8 cellular contexts compared by ENCODE assay signal in genomic region chr14:55128386-55129085, GRCh38. TPM values are rescaled to one million over a fixed set of nuclear protein-coding genes. Genes with fewer than 3 reads are reported as not detected.
DNase-seq lines count a peak whose midpoint lies in the region; ATAC-seq and TF ChIP-seq lines count a peak whose summit lies in the region.
"Had no signal": no experiment of that assay in that cellular context is flagged by ENCODE, and none has a peak within 500 bp of the region (broad histone marks: within the 10 kb centered on the region; RNA-seq: fewer than 3 reads in every experiment).

No MANE protein-coding gene starts in this region.

- H3K9me3 Mint-ChIP-seq in HFFc6 = no peaks in the 10 kb centered on the region
- no peaks in the 10 kb centered on the region for H3K9me3 Mint-ChIP-seq in activated T-helper 17 cell treated with anti-CD3 and anti-CD28 coated beads, Interleukin-2, amount 50 U/mL, for 72 hours
- H3K9me3 Mint-ChIP-seq in stimulated activated naive CD8-positive, alpha-beta T cell treated with anti-CD3 and anti-CD28 coated beads, Interleukin-15, amount 100 ng/mL, for 72 hours = no peaks in the 10 kb centered on the region

- H3K27ac ChIP-seq in iPS-20b (ENCODE audit: low read length) = no peak overlapping the region

- H3K4me3 Mint-ChIP-seq in HFFc6 = peak overlapping the region; percentile 75
- peak overlapping the region; percentile 70 for H3K4me3 Mint-ChIP-seq in activated T-helper 17 cell treated with anti-CD3 and anti-CD28 coated beads, Interleukin-2, amount 50 U/mL, for 72 hours
- peak overlapping the region; percentile 78 to 81 for H3K4me3 Mint-ChIP-seq in stimulated activated naive CD8-positive, alpha-beta T cell treated with anti-CD3 and anti-CD28 coated beads, Interleukin-15, amount 100 ng/mL, for 72 hours

- no peak for TF ChIP-seq CTCF in HFFc6 (IDR thresholded peaks at IDR 0.05)

- H3K9ac ChIP-seq in iPS-20b (ENCODE audit: low read depth, low read length) = no peak overlapping the region

- peaks cover 66% of the 10 kb centered on the region for H3K4me1 Mint-ChIP-seq in HFFc6 (ENCODE audit: low read depth)
- H3K4me1 Mint-ChIP-seq in activated T-helper 17 cell treated with anti-CD3 and anti-CD28 coated beads, Interleukin-2, amount 50 U/mL, for 72 hours = peaks cover 24% of the 10 kb centered on the region
- peaks cover 24% of the 10 kb centered on the region for H3K4me1 Mint-ChIP-seq in stimulated activated naive CD8-positive, alpha-beta T cell treated with anti-CD3 and anti-CD28 coated beads, Interleukin-15, amount 100 ng/mL, for 72 hours

- ATAC-seq in activated T-helper 17 cell treated with anti-CD3 and anti-CD28 coated beads, Interleukin-2, amount 50 U/mL, for 72 hours (replicated peaks) = no peak
- no peak for ATAC-seq in stimulated activated naive CD8-positive, alpha-beta T cell treated with anti-CD3 and anti-CD28 coated beads, Interleukin-15, amount 100 ng/mL, for 72 hours
- ATAC-seq in GM18858 (IDR thresholded peaks at IDR 0.05; ENCODE audit: unreplicated experiment) = no peak

- DNase-seq in HFFc6 (no peak), NCI-H1048 (lab: John Stamatoyannopoulos, UW) (no peak), A172 (ENCODE audit: low spot score) (no peak)
- no peak for DNase-seq in stimulated activated naive CD8-positive, alpha-beta T cell treated with anti-CD3 and anti-CD28 coated beads, Interleukin-15, amount 100 ng/mL, for 72 hours
- DNase-seq: occipital lobe had no signal

- peak overlapping the region; percentile 68; the same call in 1 of the 2 replicates for H3K4me3 ChIP-seq in iPS-20b (ENCODE audit: low read length)

- H3K36me3 ChIP-seq in iPS-20b (ENCODE audit: insufficient read depth, low read depth, low read length) = no peaks in the 10 kb centered on the region

- no peaks in the 10 kb centered on the region for H3K4me1 ChIP-seq in iPS-20b (ENCODE audit: insufficient read depth, low read length)

- peaks cover 64% of the 10 kb centered on the region for H3K27me3 ChIP-seq in iPS-20b (ENCODE audit: insufficient read depth, low read length)

- peak overlapping the region; percentile 79 for H3K27ac Mint-ChIP-seq in HFFc6
- H3K27ac Mint-ChIP-seq in activated T-helper 17 cell treated with anti-CD3 and anti-CD28 coated beads, Interleukin-2, amount 50 U/mL, for 72 hours = peak overlapping the region; percentile 81
- H3K27ac Mint-ChIP-seq in stimulated activated naive CD8-positive, alpha-beta T cell treated with anti-CD3 and anti-CD28 coated beads, Interleukin-15, amount 100 ng/mL, for 72 hours = peak overlapping the region; percentile 51 to 91

- no peaks in the 10 kb centered on the region; the same call in 1 of the 2 replicates for H3K36me3 Mint-ChIP-seq in HFFc6 (ENCODE audit: low read depth)
- peaks cover 10% of the 10 kb centered on the region for H3K36me3 Mint-ChIP-seq in activated T-helper 17 cell treated with anti-CD3 and anti-CD28 coated beads, Interleukin-2, amount 50 U/mL, for 72 hours (ENCODE audit: low read depth)

- H3K27me3 Mint-ChIP-seq in HFFc6 (ENCODE audit: insufficient read depth) = peaks cover 3% of the 10 kb centered on the region; the same call in 1 of the 2 replicates
- H3K27me3 Mint-ChIP-seq in activated T-helper 17 cell treated with anti-CD3 and anti-CD28 coated beads, Interleukin-2, amount 50 U/mL, for 72 hours = no peaks in the 10 kb centered on the region
- H3K27me3 Mint-ChIP-seq in stimulated activated naive CD8-positive, alpha-beta T cell treated with anti-CD3 and anti-CD28 coated beads, Interleukin-15, amount 100 ng/mL, for 72 hours = peaks cover 48% of the 10 kb centered on the region

- H3K9me3 ChIP-seq in iPS-20b (ENCODE audit: insufficient read depth, low read depth, low read length) = no peaks in the 10 kb centered on the region

RNA-seq across cellular contexts. Expression of gene LGALS3, which starts 0.5 kb away (rescaled TPM):
- 10 to 100 TPM; 70.1 to 83.0 (median 74.7) TPM for total RNA-seq in HFFc6 (2021; fragmentation: NEBNext Ultra II Directional; extraction: Animal tissue kit (Norgen Biotek cat#: 25700))
- total RNA-seq in activated T-helper 17 cell treated with anti-CD3 and anti-CD28 coated beads, Interleukin-2, amount 50 U/mL, for 72 hours = 100 to 1,000 TPM in 1 of 2 donors, 10 to 100 TPM in 1; 63.4 to 258 TPM
- 87.7 and 134 TPM in 2 replicates for total RNA-seq in A172 (2014; rRNA removed; shearing (Covaris generic))
